ENCODE assay signal across 34 cellular contexts in genomic region chr15:76064375-76064774, GRCh38. TPM values are rescaled to one million over a fixed set of nuclear protein-coding genes. Genes with fewer than 3 reads are reported as not detected.
"Had no signal": no experiment of that assay in that cellular context is flagged by ENCODE, and none has a peak within 500 bp of the region (broad histone marks: within the 10 kb centered on the region; RNA-seq: fewer than 3 reads in every experiment).

No MANE protein-coding gene starts in this region.

- H3K9me3 Mint-ChIP-seq: activated T-helper 1 cell treated with anti-CD3 and anti-CD28 coated beads, Interleukin-12 subunit alpha, Interleukin-12 subunit beta, Interleukin-2, Interleukin-4 antibody, amounts not matched to agents 30 ng/mL and 10 ng/mL and 1 ng/mL, durations not matched to agents 14 hours and 24 hours and 36 hours; natural killer cell; stimulated activated naive CD8-positive, alpha-beta T cell treated with anti-CD3 and anti-CD28 coated beads, Interleukin-15, Interleukin-2, amounts not matched to agents 100 ng/mL and 50 ng/mL, for 24 hours; T-helper 2 cell treated with Interferon-gamma antibody and Interleukin-4, amounts not matched to agents 5 μg/mL and 100 μg/mL, for 36 hours had no signal

- H3K4me3 ChIP-seq: heart right ventricle, left lung, lower lobe of right lung, skin epidermis, thoracic aorta had no signal

- H3K27ac ChIP-seq: brain microvascular endothelial cell, foreskin keratinocyte, heart right ventricle, left lung, lower lobe of right lung, skin epidermis, thoracic aorta had no signal

- H3K4me1 ChIP-seq: foreskin keratinocyte had no signal

- H3K4me3 Mint-ChIP-seq: activated CD4-positive, alpha-beta T cell treated with anti-CD3 and anti-CD28 coated beads for 36 hours; activated T-helper 1 cell treated with anti-CD3 and anti-CD28 coated beads, Interleukin-12 subunit alpha, Interleukin-12 subunit beta, Interleukin-2, Interleukin-4 antibody, amounts not matched to agents 30 ng/mL and 10 ng/mL and 1 ng/mL, durations not matched to agents 14 hours and 24 hours and 36 hours; natural killer cell; stimulated activated naive CD8-positive, alpha-beta T cell treated with anti-CD3 and anti-CD28 coated beads, Interleukin-15, Interleukin-2, amounts not matched to agents 100 ng/mL and 50 ng/mL, for 24 hours; T-helper 2 cell treated with Interferon-gamma antibody and Interleukin-4, amounts not matched to agents 5 μg/mL and 100 μg/mL, for 36 hours had no signal

- H3K27ac Mint-ChIP-seq: activated CD4-positive, alpha-beta T cell treated with anti-CD3 and anti-CD28 coated beads for 36 hours; activated T-helper 1 cell treated with anti-CD3 and anti-CD28 coated beads, Interleukin-12 subunit alpha, Interleukin-12 subunit beta, Interleukin-2, Interleukin-4 antibody, amounts not matched to agents 30 ng/mL and 10 ng/mL and 1 ng/mL, durations not matched to agents 14 hours and 24 hours and 36 hours; natural killer cell; stimulated activated naive CD8-positive, alpha-beta T cell treated with anti-CD3 and anti-CD28 coated beads, Interleukin-15, Interleukin-2, amounts not matched to agents 100 ng/mL and 50 ng/mL, for 24 hours; T-helper 2 cell treated with Interferon-gamma antibody and Interleukin-4, amounts not matched to agents 5 μg/mL and 100 μg/mL, for 36 hours had no signal

- H3K36me3 Mint-ChIP-seq: natural killer cell had no signal

- DNase-seq: activated CD4-positive, alpha-beta T cell treated with anti-CD3 and anti-CD28 coated beads for 36 hours; activated CD4-positive, alpha-beta T cell treated with anti-CD3 and anti-CD28 coated beads, Interleukin-2, amount 50 U/mL, for 4 hours; activated CD4-positive, CD25-positive, alpha-beta regulatory T cell; activated CD8-positive, alpha-beta memory T cell treated with anti-CD3 and anti-CD28 coated beads for 24 hours; activated CD8-positive, alpha-beta memory T cell treated with anti-CD3 and anti-CD28 coated beads, Interleukin-2, amount 50 U/mL, for 4 hours; activated effector memory CD4-positive, alpha-beta T cell treated with anti-CD3 and anti-CD28 coated beads, Interleukin-2, amount 50 U/mL, for 16 hours; activated naive CD4-positive, alpha-beta T cell treated with anti-CD3 and anti-CD28 coated beads, Interleukin-2, amount 50 U/mL, for 16 hours; activated T-cell treated with anti-CD3 and anti-CD28 coated beads, Interleukin-2, amount 50 U/mL, for 1 hour; amniotic stem cell; brain microvascular endothelial cell; cortex of kidney; foreskin keratinocyte; heart right ventricle; kidney glomerular epithelial cell; left lung; lower lobe of right lung; mesenchymal stem cell; natural killer cell; stimulated activated CD4-positive, alpha-beta T cell treated with anti-CD3 and anti-CD28 coated beads, Interleukin-12 subunit alpha, Interleukin-12 subunit beta, amount 100 ng/mL, for 4 hours; stimulated activated CD4-positive, alpha-beta T cell treated with anti-CD3 and anti-CD28 coated beads, Interleukin-4, amount 100 ng/mL, for 1 hour; T-helper 1 cell; trophoblast cell had no signal

- H3K9me3 ChIP-seq: heart right ventricle, left lung, lower lobe of right lung, thoracic aorta had no signal

- H3K36me3 ChIP-seq: brain microvascular endothelial cell, heart right ventricle, left lung, lower lobe of right lung, thoracic aorta had no signal

RNA-seq across cellular contexts. Expression of gene TMEM266, which starts 4.6 kb away (rescaled TPM):
- total RNA-seq: activated CD4-positive, alpha-beta T cell treated with anti-CD3 and anti-CD28 coated beads for 36 hours; cardiac septum; glomerular endothelial cell; mononuclear cell; natural killer cell; renal cortical epithelial cell; thoracic aorta had no signal

RNA-seq across cellular contexts. Expression of gene NRG4, which starts 52.2 kb away (rescaled TPM):
- total RNA-seq: activated CD4-positive, alpha-beta T cell treated with anti-CD3 and anti-CD28 coated beads for 36 hours; activated T-helper 1 cell treated with anti-CD3 and anti-CD28 coated beads, Interleukin-12 subunit alpha, Interleukin-12 subunit beta, Interleukin-2, Interleukin-4 antibody, amounts not matched to agents 30 ng/mL and 10 ng/mL and 1 ng/mL, durations not matched to agents 14 hours and 24 hours and 36 hours; cardiac septum; chondrocyte; foreskin keratinocyte; glomerular endothelial cell; natural killer cell; posterior vena cava; subcutaneous adipose tissue; thoracic aorta had no signal
